15 cellular contexts compared by ENCODE assay signal in the genomic region with DNA sequence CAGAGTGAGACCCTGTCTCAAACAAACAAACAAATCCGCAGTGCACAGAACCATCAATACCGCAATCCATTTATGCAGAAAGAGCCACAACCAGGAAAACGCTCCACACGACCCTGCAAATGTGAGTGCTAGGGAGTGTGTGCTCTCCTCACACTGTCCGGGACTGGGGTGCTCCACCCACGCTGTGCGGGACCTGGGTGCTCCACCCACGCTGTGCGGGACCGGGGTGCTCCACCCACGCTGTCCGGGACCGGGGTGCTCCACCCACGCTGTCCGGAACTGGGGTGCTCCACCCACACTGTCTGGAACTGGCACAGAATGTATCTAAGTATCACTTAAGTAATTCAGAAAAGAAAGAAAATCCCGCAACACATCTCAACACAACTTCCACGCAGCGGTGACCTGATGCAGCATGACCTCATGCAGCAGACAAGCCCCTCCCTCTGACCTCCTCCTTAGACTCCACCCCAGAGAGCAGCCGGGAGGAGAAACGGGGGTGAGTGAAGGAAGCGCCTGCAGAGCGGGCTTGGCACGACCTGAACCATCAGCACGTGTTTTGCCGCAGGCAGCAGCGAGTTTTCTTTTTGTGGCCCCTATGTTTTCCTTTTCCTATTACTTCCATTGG. TPM values are rescaled to one million over a fixed set of nuclear protein-coding genes. Genes with fewer than 3 reads are reported as not detected.
DNase-seq lines count a peak whose midpoint lies in the region; ATAC-seq and TF ChIP-seq lines count a peak whose summit lies in the region.
"Had no signal": no experiment of that assay in that cellular context is flagged by ENCODE, and none has a peak within 500 bp of the region (broad histone marks: within the 10 kb centered on the region; RNA-seq: fewer than 3 reads in every experiment).

No MANE protein-coding gene starts in this region.

- intact Hi-C loops in CD14-positive monocyte (cut with micrococcal nuclease) = loop anchor here (2.0 to 5.0 kb wide), 2 partner anchors 38 to 39 kb away; a partner anchor contains a TSS
- intact Hi-C loops in CD8-positive, alpha-beta T cell (cut with DNase I, micrococcal nuclease) = loop anchor here in 1 of 2 experiments (2.0 kb wide), 2 partner anchors 25 to 47 kb away; no protein-coding TSS in a partner anchor
- intact Hi-C loops in activated CD8-positive, alpha-beta T cell treated with anti-CD3 and anti-CD28 coated beads for 36 hours (cut with micrococcal nuclease) = no loop called here

- H4K5ac ChIP-seq in mesendoderm (ENCODE audit: low read length) = no peak overlapping the region

- H2BK120ac ChIP-seq in mesendoderm (ENCODE audit: low read depth, low read length) = no peak overlapping the region

- TF ChIP-seq POLR2A in tibial nerve (IDR thresholded peaks at IDR 0.05) = no peak

- no peak overlapping the region for H2AK5ac ChIP-seq in mesendoderm (ENCODE audit: low read length)

- H3K27ac ChIP-seq in CD8-positive, alpha-beta T cell (ENCODE audit: low read depth, low read length) = no peak overlapping the region
- H3K27ac ChIP-seq in mesendoderm (ENCODE audit: low read depth, low read length) (no peak overlapping the region), tibial nerve (no peak overlapping the region)
- H3K27ac ChIP-seq: epithelial cell of prostate had no signal

- no peak overlapping the region for H3K18ac ChIP-seq in mesendoderm (ENCODE audit: low read length)

- peaks cover 0 to 2% (median 0%) of the 10 kb centered on the region in 3 donors for H3K27me3 Mint-ChIP-seq in CD14-positive monocyte (ENCODE audit: low read depth in 3 of 3)
- no peaks in the 10 kb centered on the region for H3K27me3 Mint-ChIP-seq in CD8-positive, alpha-beta T cell (ENCODE audit: low read depth)
- no peaks in the 10 kb centered on the region for H3K27me3 Mint-ChIP-seq in activated CD8-positive, alpha-beta T cell treated with anti-CD3 and anti-CD28 coated beads for 36 hours

- H4K8ac ChIP-seq in mesendoderm (ENCODE audit: low read depth, low read length) = no peak overlapping the region

- H3K79me1 ChIP-seq in mesendoderm (ENCODE audit: low read length) = peaks cover under 1% of the 10 kb centered on the region

- TF ChIP-seq CTCF in CD14-positive monocyte (IDR thresholded peaks at IDR 0.05) (no peak), tibial nerve (IDR thresholded peaks at IDR 0.05) (no peak)
- no peak for TF ChIP-seq CTCF in CD8-positive, alpha-beta T cell (IDR thresholded peaks at IDR 0.05)
- no peak for TF ChIP-seq CTCF in activated CD8-positive, alpha-beta T cell treated with anti-CD3 and anti-CD28 coated beads for 36 hours (IDR thresholded peaks at IDR 0.05)

- ATAC-seq in CD8-positive, alpha-beta T cell = no peak
- no peak for ATAC-seq in activated CD8-positive, alpha-beta T cell treated with anti-CD3 and anti-CD28 coated beads for 36 hours

- peaks cover under 1% of the 10 kb centered on the region for H3K79me2 ChIP-seq in mesendoderm (ENCODE audit: control insufficient read depth, insufficient read depth, low read length)

- H3K4me3 Mint-ChIP-seq in CD14-positive monocyte = peak overlapping the region; percentile 12 to 46
- peak overlapping the region; percentile 56 for H3K4me3 Mint-ChIP-seq in CD8-positive, alpha-beta T cell
- no peak overlapping the region for H3K4me3 Mint-ChIP-seq in activated CD8-positive, alpha-beta T cell treated with anti-CD3 and anti-CD28 coated beads for 36 hours
- H3K4me3 Mint-ChIP-seq: mesothelial cell of epicardium had no signal

- no peak overlapping the region for H3K23ac ChIP-seq in mesendoderm (ENCODE audit: low read length)

- H3K27me3 ChIP-seq in CD8-positive, alpha-beta T cell (ENCODE audit: insufficient read depth, low read length) = no peaks in the 10 kb centered on the region
- H3K27me3 ChIP-seq in mesendoderm (ENCODE audit: insufficient read depth, low read length, poor library complexity) (no peaks in the 10 kb centered on the region), tibial nerve (no peaks in the 10 kb centered on the region)

- POLR2A ChIA-PET in CD8-positive, alpha-beta T cell (lab: Charles Lee) = interaction anchor here (0.6 kb wide), 1 partner anchor 15 kb away, joined by 3 read pairs; no protein-coding TSS in a partner anchor
- POLR2A ChIA-PET in activated CD8-positive, alpha-beta T cell treated with anti-CD3 and anti-CD28 coated beads for 36 hours (lab: Charles Lee) = no interaction called here

- H3K9me3 ChIP-seq in CD8-positive, alpha-beta T cell (ENCODE audit: low read length) = no peaks in the 10 kb centered on the region
- H3K9me3 ChIP-seq in tibial nerve = no peaks in the 10 kb centered on the region

- peaks cover 42 to 58% of the 10 kb centered on the region in 2 donors for H3K36me3 Mint-ChIP-seq in CD14-positive monocyte
- peaks cover 3% of the 10 kb centered on the region for H3K36me3 Mint-ChIP-seq in CD8-positive, alpha-beta T cell
- H3K36me3 Mint-ChIP-seq in activated CD8-positive, alpha-beta T cell treated with anti-CD3 and anti-CD28 coated beads for 36 hours (ENCODE audit: low read depth) = peaks cover 65% of the 10 kb centered on the region

- no peak overlapping the region for H3K9ac ChIP-seq in mesendoderm (ENCODE audit: low read length)

- H3K4me2 ChIP-seq in mesendoderm (ENCODE audit: low read length) = no peak overlapping the region

- CTCF ChIA-PET in CD8-positive, alpha-beta T cell (lab: Charles Lee) = interaction anchor here (1.2 kb wide), 1 partner anchor 101 kb away, joined by 3 read pairs; no protein-coding TSS in a partner anchor
- CTCF ChIA-PET in activated CD8-positive, alpha-beta T cell treated with anti-CD3 and anti-CD28 coated beads for 36 hours (lab: Charles Lee) = no interaction called here

- H2BK15ac ChIP-seq in mesendoderm (replicated peaks; ENCODE audit: low read depth) = no peak overlapping the region

- DNase-seq in CD14-positive monocyte (ENCODE audit: low spot score) = no peak
- DNase-seq in CD8-positive, alpha-beta T cell = no peak
- no peak for DNase-seq in activated CD8-positive, alpha-beta T cell treated with anti-CD3 and anti-CD28 coated beads for 36 hours
- peak; percentile 37 for DNase-seq in mesendoderm
- no peak for DNase-seq in tibial nerve (ENCODE audit: low spot score in 2 of 2)
- no peak for DNase-seq in NAMALWA (ENCODE audit: low spot score)
- DNase-seq in globus pallidus (ENCODE audit: low spot score) = no peak
- DNase-seq: activated CD8-positive, alpha-beta memory T cell treated with anti-CD3 and anti-CD28 coated beads for 24 hours; C1 segment of cervical spinal cord; HCEC 1CT; kidney; NCI-H2171 had no signal

- H3K9me3 Mint-ChIP-seq in CD14-positive monocyte = no peaks in the 10 kb centered on the region
- H3K9me3 Mint-ChIP-seq in CD8-positive, alpha-beta T cell = no peaks in the 10 kb centered on the region
- H3K9me3 Mint-ChIP-seq in activated CD8-positive, alpha-beta T cell treated with anti-CD3 and anti-CD28 coated beads for 36 hours = no peaks in the 10 kb centered on the region
- H3K9me3 Mint-ChIP-seq: mesothelial cell of epicardium had no signal

- peaks cover 15% of the 10 kb centered on the region for H3K4me1 ChIP-seq in CD8-positive, alpha-beta T cell (ENCODE audit: insufficient read depth, low read length)
- H3K4me1 ChIP-seq in mesendoderm (ENCODE audit: control insufficient read depth, low read depth, low read length) (no peaks in the 10 kb centered on the region), tibial nerve (peaks cover 0 to 9% (median 0%) of the 10 kb centered on the region in 4 donors)

- H3K36me3 ChIP-seq in CD8-positive, alpha-beta T cell (ENCODE audit: insufficient read depth, low read length) = no peaks in the 10 kb centered on the region
- H3K36me3 ChIP-seq in mesendoderm (ENCODE audit: control insufficient read depth, insufficient read depth, low read length) = peaks cover 30% of the 10 kb centered on the region
- no peaks in the 10 kb centered on the region for H3K36me3 ChIP-seq in tibial nerve

- H3K56ac ChIP-seq in mesendoderm (ENCODE audit: low read length) = no peak overlapping the region

- H3K4me1 Mint-ChIP-seq in CD14-positive monocyte = peaks cover 41% of the 10 kb centered on the region
- H3K4me1 Mint-ChIP-seq in CD8-positive, alpha-beta T cell (ENCODE audit: low read depth) = peaks cover 39% of the 10 kb centered on the region
- H3K4me1 Mint-ChIP-seq in activated CD8-positive, alpha-beta T cell treated with anti-CD3 and anti-CD28 coated beads for 36 hours (ENCODE audit: low read depth) = peaks cover 21% of the 10 kb centered on the region
- H3K4me1 Mint-ChIP-seq: mesothelial cell of epicardium had no signal

- WGBS in mesendoderm (ENCODE audit: extremely low coverage, insufficient coverage, low lambda C conversion rate) = no CpG with 5 or more reads among the region's 26 CpGs
- WGBS in tibial nerve, 2 donors = 78 to 81% methylated on average over 26 of the region's 26 CpGs

- no peak for TF ChIP-seq EP300 in tibial nerve (IDR thresholded peaks at IDR 0.05)

- H3K4me3 ChIP-seq in CD8-positive, alpha-beta T cell (ENCODE audit: low read depth, low read length) = no peak overlapping the region
- H3K4me3 ChIP-seq in mesendoderm (ENCODE audit: low read length) (no peak overlapping the region), tibial nerve (no peak overlapping the region)
- H3K4me3 ChIP-seq: skin epidermis had no signal

- H2BK5ac ChIP-seq in mesendoderm (ENCODE audit: low read length) = no peak overlapping the region

- H3K27ac Mint-ChIP-seq in CD14-positive monocyte = peak overlapping the region in 6 of 7 donors; percentile 24 to 87 (median 76)
- peak overlapping the region; percentile 85 for H3K27ac Mint-ChIP-seq in CD8-positive, alpha-beta T cell
- H3K27ac Mint-ChIP-seq in activated CD8-positive, alpha-beta T cell treated with anti-CD3 and anti-CD28 coated beads for 36 hours = peak overlapping the region; percentile 81
- H3K27ac Mint-ChIP-seq: mesothelial cell of epicardium had no signal

- H3K4ac ChIP-seq in mesendoderm (ENCODE audit: low read depth, low read length) = no peak overlapping the region

RNA-seq across cellular contexts. Expression of a gene that starts 38.5 kb away (rescaled TPM):
- polyA plus RNA-seq in CD14-positive monocyte = 1 to 10 TPM; 2.2 to 3.2 TPM
- total RNA-seq in CD8-positive, alpha-beta T cell = 100 to 1,000 TPM; 127 to 130 TPM
- 10 to 100 TPM; 24.6 to 27.9 TPM for total RNA-seq in activated CD8-positive, alpha-beta T cell treated with anti-CD3 and anti-CD28 coated beads for 36 hours
- polyA plus RNA-seq in mesendoderm (2013, experiment 1 of 2) = 4.5 TPM
- 4.5 TPM for polyA plus RNA-seq in mesendoderm (2013, experiment 2 of 2)
- 100 to 1,000 TPM in 1 of 4 donors, 10 to 100 TPM in 3; 48.6 to 146 (median 68.8) TPM for total RNA-seq in tibial nerve

RNA-seq across cellular contexts. Expression of a gene that starts 39.2 kb away (rescaled TPM):
- 1 to 10 TPM; 1.2 to 1.6 TPM for polyA plus RNA-seq in CD14-positive monocyte
- total RNA-seq in CD8-positive, alpha-beta T cell = 10 to 100 TPM; 15.7 to 15.9 TPM
- total RNA-seq in activated CD8-positive, alpha-beta T cell treated with anti-CD3 and anti-CD28 coated beads for 36 hours = 1 to 10 TPM; 1.5 to 1.6 TPM
- 0.91 TPM for polyA plus RNA-seq in mesendoderm (2013, experiment 1 of 2)
- 1.3 TPM for polyA plus RNA-seq in mesendoderm (2013, experiment 2 of 2)
- 10 to 100 TPM in 1 of 4 donors, 1 to 10 TPM in 3; 5.9 to 14.1 (median 7.0) TPM for total RNA-seq in tibial nerve

RNA-seq across cellular contexts. Expression of a gene that starts 56.6 kb away (rescaled TPM):
- polyA plus RNA-seq in CD14-positive monocyte = 10 to 100 TPM; 12.6 to 17.2 TPM
- total RNA-seq in CD8-positive, alpha-beta T cell = 1 to 10 TPM; 5.6 to 7.5 TPM
- 100 to 1,000 TPM in 1 of 2 experiments, 10 to 100 TPM in 1; 95.5 to 100 TPM for total RNA-seq in activated CD8-positive, alpha-beta T cell treated with anti-CD3 and anti-CD28 coated beads for 36 hours
- polyA plus RNA-seq in mesendoderm (2013, experiment 1 of 2) = 28.0 TPM
- polyA plus RNA-seq in mesendoderm (2013, experiment 2 of 2) = 28.8 TPM
- 1 to 10 TPM in 3 of 4 donors, under 1 TPM in 1; 0.98 to 7.8 (median 1.6) TPM for total RNA-seq in tibial nerve

RNA-seq across cellular contexts. Expression of a gene that starts 58.3 kb away (rescaled TPM):
- 10 to 100 TPM in 1 of 2 donors, 1 to 10 TPM in 1; 10.0 to 15.1 TPM for polyA plus RNA-seq in CD14-positive monocyte
- 10 to 100 TPM; 26.5 to 28.6 TPM for total RNA-seq in CD8-positive, alpha-beta T cell
- 1 to 10 TPM; 2.6 to 3.3 TPM for total RNA-seq in activated CD8-positive, alpha-beta T cell treated with anti-CD3 and anti-CD28 coated beads for 36 hours
- polyA plus RNA-seq in mesendoderm (2013, experiment 1 of 2) = 4.6 TPM
- 4.8 TPM for polyA plus RNA-seq in mesendoderm (2013, experiment 2 of 2)
- total RNA-seq in tibial nerve = 10 to 100 TPM; 10.7 to 33.6 (median 16.1) TPM

Comparison
In these comparisons a context has a peak if more than half of its experiments do, and no peak if none do; other contexts are left out.
1. RNA of a gene that starts 56.6 kb away (total RNA-seq): 95.5 to 100 TPM in activated CD8-positive, alpha-beta T cell treated with anti-CD3 and anti-CD28 coated beads for 36 hours; 5.6 to 7.5 TPM in CD8-positive, alpha-beta T cell and 0.98 to 7.8 TPM in tibial nerve; every median in the first group is over 10 times any median in the second.
2. Peak in every context shown above with its lines, with median percentiles within 50 percentile points of each other: H3K27ac Mint-ChIP-seq.